In the genomic region with DNA sequence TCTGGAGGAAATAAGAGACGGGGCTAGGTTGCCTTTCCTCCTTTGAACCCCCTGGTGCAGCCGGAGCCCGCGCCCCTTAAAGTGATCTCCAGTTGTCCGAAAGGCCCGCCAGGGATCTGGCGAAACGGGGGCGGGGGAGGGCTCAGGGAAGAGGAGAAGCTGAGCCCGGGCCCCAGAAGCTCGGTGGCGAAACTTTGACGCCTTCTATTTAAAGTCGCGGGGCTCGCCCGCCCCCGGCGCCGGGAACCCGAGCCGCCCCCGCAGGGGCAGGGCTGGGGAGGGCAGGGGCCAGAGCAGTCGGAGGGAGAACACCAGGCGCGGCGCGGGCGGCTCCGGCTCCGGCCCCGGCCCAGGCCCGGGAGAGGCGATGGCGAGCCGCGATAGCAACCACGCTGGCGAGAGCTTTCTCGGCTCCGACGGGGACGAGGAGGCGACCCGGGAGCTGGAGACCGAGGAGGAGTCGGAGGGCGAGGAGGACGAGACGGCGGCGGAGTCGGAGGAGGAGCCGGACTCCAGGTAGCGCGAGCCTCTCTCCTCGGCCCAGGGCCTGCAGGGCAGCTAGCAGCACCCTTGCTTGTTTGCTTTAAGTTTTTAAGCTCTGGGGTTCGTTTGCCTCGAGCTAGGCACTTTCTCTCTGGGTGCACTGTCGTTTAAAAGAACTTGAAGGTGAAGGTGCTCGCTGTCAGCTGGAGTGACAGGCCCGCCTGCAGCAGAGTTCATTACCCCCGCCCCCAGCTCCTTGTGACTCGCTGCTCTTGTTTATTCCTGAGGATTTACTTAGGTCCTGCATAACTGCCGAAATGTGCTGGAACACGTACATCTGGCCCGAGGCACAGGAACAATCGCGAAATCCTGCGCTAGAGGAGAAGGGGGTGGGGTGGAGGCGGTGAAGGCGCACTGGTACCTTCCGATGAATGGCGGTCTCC, we compare ENCODE assay signal across 9 cellular contexts. TPM values are rescaled to one million over a fixed set of nuclear protein-coding genes. Genes with fewer than 3 reads are reported as not detected.
DNase-seq lines count a peak whose midpoint lies in the region; ATAC-seq and TF ChIP-seq lines count a peak whose summit lies in the region.
"Had no signal": no experiment of that assay in that cellular context is flagged by ENCODE, and none has a peak within 500 bp of the region (broad histone marks: within the 10 kb centered on the region; RNA-seq: fewer than 3 reads in every experiment).

A gene (plus strand): TSS at position 296 of the 926 bp plus-strand sequence. CDS start 72 bp downstream, at position 368.

- H3K9me3 ChIP-seq in right lobe of liver (no peaks in the 10 kb centered on the region), subcutaneous abdominal adipose tissue (ENCODE audit: control insufficient read depth in 5 of 5, low read length in 5 of 5) (no peaks in the 10 kb centered on the region)

- no peaks in the 10 kb centered on the region for H3K36me3 ChIP-seq in right lobe of liver
- peaks cover 9 to 21% (median 18%) of the 10 kb centered on the region in 5 donors for H3K36me3 ChIP-seq in subcutaneous abdominal adipose tissue (ENCODE audit: control insufficient read depth in 5 of 5, insufficient read depth in 5 of 5, low read length in 5 of 5)

- H3K4me3 ChIP-seq in right lobe of liver (peak within 1 kb of the TSS; percentile 50 to 59 (median 55)), subcutaneous abdominal adipose tissue (ENCODE audit: low read depth in 1 of 5, low read length in 5 of 5) (peak within 1 kb of the TSS; percentile 55 to 76 (median 68))

- ATAC-seq in right lobe of liver (peak; percentile 81 to 90 (median 82)), HG03045 (IDR thresholded peaks at IDR 0.05; ENCODE audit: unreplicated experiment) (no peak), GM21515 (IDR thresholded peaks at IDR 0.05; ENCODE audit: unreplicated experiment) (no peak)

- TF ChIP-seq CTCF in right lobe of liver (IDR thresholded peaks at IDR 0.05) = no peak
- TF ChIP-seq CTCF in GM10266 (IDR thresholded peaks at IDR 0.05; ENCODE audit: control insufficient read depth, insufficient read depth, low read depth, missing control alignments) = no peak

- H3K9ac ChIP-seq in subcutaneous abdominal adipose tissue (ENCODE audit: low read length in 5 of 5) = peak within 1 kb of the TSS; percentile 20 to 77 (median 35)
- H3K9ac ChIP-seq: KMS-11 had no signal

- H3K27me3 ChIP-seq in right lobe of liver (no peaks in the 10 kb centered on the region), subcutaneous abdominal adipose tissue (ENCODE audit: control insufficient read depth in 5 of 5, insufficient read depth in 4 of 5, low read length in 5 of 5) (no peaks in the 10 kb centered on the region)

- DNase-seq in NCI-H510A (lab: John Stamatoyannopoulos, UW) = peak; percentile 23
- peak; percentile 68 for DNase-seq in epithelial cell of prostate (ENCODE audit: low read depth, low spot score)
- DNase-seq in right lobe of liver = peak; percentile 40 to 61 (median 51)
- no peak for DNase-seq in GM10266 (ENCODE audit: extremely low spot score)
- DNase-seq in stimulated activated CD4-positive, alpha-beta T cell treated with anti-CD3 and anti-CD28 coated beads, Interleukin-4, amount 100 ng/mL, for 24 hours = no peak

- H3K27ac ChIP-seq in epithelial cell of prostate (peak within 1 kb of the TSS; percentile 15), right lobe of liver (peak within 1 kb of the TSS in 1 of 3 donors; percentile 8), subcutaneous abdominal adipose tissue (ENCODE audit: low read depth, low read length) (no peak within 1 kb of the TSS)
- H3K27ac ChIP-seq: KMS-11 had no signal

- TF ChIP-seq POLR2A in right lobe of liver (IDR thresholded peaks at IDR 0.05) = no peak

- H3K4me1 ChIP-seq in right lobe of liver (no peaks in the 10 kb centered on the region), subcutaneous abdominal adipose tissue (ENCODE audit: control insufficient read depth in 5 of 5, insufficient read depth in 5 of 5, low read length in 5 of 5) (peaks cover 0 to 14% (median 12%) of the 10 kb centered on the region in 5 donors)

- WGBS in right lobe of liver (ENCODE audit: insufficient coverage, low coverage, low lambda C conversion rate, missing lambda C conversion rate) = 47% methylated on average over 45 of the region's 74 CpGs

- intact Hi-C loops in right lobe of liver (cut with DNase I) = no loop called here

RNA-seq across cellular contexts. Expression of the gene that starts here (rescaled TPM):
- 1 to 10 TPM; 1.1 to 5.8 (median 2.8) TPM for total RNA-seq in right lobe of liver

Comparison
In these comparisons a context has a peak if more than half of its experiments do, and no peak if none do; other contexts are left out.
1. DNase-seq: peak in NCI-H510A (single experiment), epithelial cell of prostate (single experiment) and right lobe of liver (3 of 3); none in GM10266 (single experiment) and stimulated activated CD4-positive, alpha-beta T cell treated with anti-CD3 and anti-CD28 coated beads, Interleukin-4, amount 100 ng/mL, for 24 hours (single experiment).
2. ATAC-seq: peak in right lobe of liver (4 of 4); none in HG03045 (single experiment) and GM21515 (single experiment).